ENCODE assay signal across 20 cellular contexts in the genomic region with DNA sequence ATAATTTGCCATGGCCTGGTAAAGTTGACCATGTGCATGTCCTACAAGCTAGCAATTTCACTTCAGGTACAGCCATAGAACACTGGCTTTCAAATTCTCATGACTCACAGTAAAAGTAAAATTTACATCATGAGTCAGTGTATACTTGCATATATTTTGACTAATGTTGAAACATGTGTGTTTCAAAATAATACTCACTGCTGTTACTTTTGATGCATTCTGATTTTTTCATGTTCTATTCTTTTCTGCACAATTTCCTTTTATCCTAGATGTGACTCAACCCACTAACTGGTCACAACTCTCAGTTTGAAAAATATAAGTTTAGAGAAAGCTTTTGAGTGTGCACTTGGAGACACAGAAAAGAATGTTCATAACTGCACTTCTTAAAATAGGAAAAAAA.
DNase-seq lines count a peak whose midpoint lies in the region; ATAC-seq, FAIRE-seq and TF ChIP-seq lines count a peak whose summit lies in the region.
"Had no signal": no experiment of that assay in that cellular context is flagged by ENCODE, and none has a peak within 500 bp of the region (broad histone marks: within the 10 kb centered on the region; RNA-seq: fewer than 3 reads in every experiment).

No MANE protein-coding gene starts in this region.

- TF ChIP-seq CTCF in MCF 10A (IDR thresholded peaks at IDR 0.05; ENCODE audit: unreplicated experiment), result no peak
- no peak for TF ChIP-seq CTCF in mammary epithelial cell (conservative IDR thresholded peaks at IDR 0.05 in 1 of 2, IDR thresholded peaks at IDR 0.05 in 1 of 2; ENCODE audit: extremely low read depth in 1 of 2, insufficient read depth in 1 of 2, low read depth in 1 of 2, low read length in 2 of 2)
- no peak for TF ChIP-seq CTCF in D721Med (IDR thresholded peaks at IDR 0.05; ENCODE audit: insufficient read depth, missing control alignments)

- no peaks in the 10 kb centered on the region for H3K9me3 Mint-ChIP-seq in MCF 10A (ENCODE audit: unreplicated experiment)
- no peaks in the 10 kb centered on the region for H3K9me3 Mint-ChIP-seq in activated T-helper 17 cell treated with anti-CD3 and anti-CD28 coated beads, Interleukin-2, amount 50 U/mL, for 72 hours
- H3K9me3 Mint-ChIP-seq: CD4-positive, alpha-beta T cell; GM23338 had no signal

- no peaks in the 10 kb centered on the region for H3K27me3 Mint-ChIP-seq in MCF 10A (ENCODE audit: insufficient read depth, unreplicated experiment)
- H3K27me3 Mint-ChIP-seq in activated T-helper 17 cell treated with anti-CD3 and anti-CD28 coated beads, Interleukin-2, amount 50 U/mL, for 72 hours, result no peaks in the 10 kb centered on the region
- H3K27me3 Mint-ChIP-seq: B cell; CD4-positive, alpha-beta T cell had no signal

- DNase-seq in MCF 10A (ENCODE audit: unreplicated experiment), result peak; percentile 18
- no peak for DNase-seq in mammary epithelial cell
- DNase-seq in superior temporal gyrus (ENCODE audit: extremely low spot score), result peak; percentile 5
- DNase-seq in T1000 (lab: John Stamatoyannopoulos, UW), result no peak
- no peak for DNase-seq in stimulated activated naive CD4-positive, alpha-beta T cell treated with Interleukin-2 at 50 U/mL for 16 hours (lab: John Stamatoyannopoulos, UW)
- no peak for DNase-seq in D721Med (ENCODE audit: insufficient read length, low spot score)
- DNase-seq: C1 segment of cervical spinal cord; CD4-positive, alpha-beta T cell; DMS153; DMS79 treated with DMSO at 0.1 percent for 48 hours; EL; H7 had no signal

- H3K4me1 Mint-ChIP-seq in MCF 10A (ENCODE audit: insufficient read depth, unreplicated experiment), result no peaks in the 10 kb centered on the region
- H3K4me1 Mint-ChIP-seq in activated T-helper 17 cell treated with anti-CD3 and anti-CD28 coated beads, Interleukin-2, amount 50 U/mL, for 72 hours, result no peaks in the 10 kb centered on the region
- H3K4me1 Mint-ChIP-seq: B cell had no signal

- BruUV-seq in MCF 10A (replicated peaks; lab: Mats Ljungman, UMichigan) (no TSS peak), mammary epithelial cell (replicated peaks; lab: Mats Ljungman, UMichigan) (no TSS peak)

- POLR2A ChIA-PET in MCF 10A (lab: Yijun Ruan, JAX), result interaction anchor here (0.6 to 0.9 kb wide), 3 partner anchors 9 to 1348 kb away, joined by 3 to 5 read pairs (median 3); no protein-coding TSS in a partner anchor

- no peak overlapping the region for H2AFZ ChIP-seq in mammary epithelial cell (ENCODE audit: low read depth, low read length)
- H2AFZ ChIP-seq: GM23338 had no signal

- CTCF ChIA-PET in MCF 10A (lab: Yijun Ruan, JAX) (interaction anchor here (0.6 to 1.2 kb wide), 2 partner anchors 231 to 366 kb away, joined by 3 read pairs; partner anchors contain the start of gene FGF13), mammary epithelial cell (lab: Charles Lee; ENCODE audit: low non-redundant PET) (no interaction called here)

- no peaks in the 10 kb centered on the region for H3K27me3 ChIP-seq in mammary epithelial cell (ENCODE audit: insufficient read depth, low read length)

- H3K79me2 ChIP-seq in mammary epithelial cell (ENCODE audit: insufficient read depth, low read length), result no peaks in the 10 kb centered on the region

- no peak overlapping the region for H3K4me2 ChIP-seq in mammary epithelial cell (ENCODE audit: insufficient read depth, low read depth, low read length)
- H3K4me2 ChIP-seq: GM23338 had no signal

- H3K4me1 ChIP-seq in mammary epithelial cell (ENCODE audit: insufficient read depth, low read length), result no peaks in the 10 kb centered on the region

- peaks cover 2% of the 10 kb centered on the region for H3K9me3 ChIP-seq in mammary epithelial cell (replicated peaks; ENCODE audit: insufficient read depth, low read length)

- H3K9ac ChIP-seq in mammary epithelial cell (ENCODE audit: insufficient read depth, low read length), result no peak overlapping the region

- FAIRE-seq in D721Med (lab: Jason Lieb, UNC), result no peak
- FAIRE-seq: A204.1, G401.6, GM12891 had no signal

- no peak overlapping the region for H3K27ac Mint-ChIP-seq in MCF 10A (ENCODE audit: low read depth, unreplicated experiment)
- no peak overlapping the region for H3K27ac Mint-ChIP-seq in activated T-helper 17 cell treated with anti-CD3 and anti-CD28 coated beads, Interleukin-2, amount 50 U/mL, for 72 hours
- H3K27ac Mint-ChIP-seq: B cell; CD4-positive, alpha-beta T cell; GM23338 had no signal

- no peak overlapping the region for H3K4me3 ChIP-seq in mammary epithelial cell (replicated peaks in 1 of 3; ENCODE audit: insufficient read depth in 1 of 3, low read depth in 2 of 3, low read length in 3 of 3)
- H3K4me3 ChIP-seq: GM23338 had no signal

- H3K36me3 Mint-ChIP-seq in MCF 10A (ENCODE audit: insufficient read depth, unreplicated experiment), result no peaks in the 10 kb centered on the region
- no peaks in the 10 kb centered on the region for H3K36me3 Mint-ChIP-seq in activated T-helper 17 cell treated with anti-CD3 and anti-CD28 coated beads, Interleukin-2, amount 50 U/mL, for 72 hours (ENCODE audit: low read depth)

- ATAC-seq in HG02884 (IDR thresholded peaks at IDR 0.05; ENCODE audit: unreplicated experiment), result peak; percentile 48
- peak; percentile 16 for ATAC-seq in activated T-helper 17 cell treated with anti-CD3 and anti-CD28 coated beads, Interleukin-2, amount 50 U/mL, for 72 hours (replicated peaks)
- ATAC-seq: GM23338 had no signal

- in situ Hi-C loops in mammary epithelial cell (cut with MboI; ENCODE audit: low sequenced_read_pairs in 2 of 2), result no loop called here

- no peak overlapping the region for H3K4me3 Mint-ChIP-seq in MCF 10A (ENCODE audit: unreplicated experiment)
- no peak overlapping the region for H3K4me3 Mint-ChIP-seq in activated T-helper 17 cell treated with anti-CD3 and anti-CD28 coated beads, Interleukin-2, amount 50 U/mL, for 72 hours
- H3K4me3 Mint-ChIP-seq: B cell; CD4-positive, alpha-beta T cell; GM23338 had no signal

- H3K27ac ChIP-seq in mammary epithelial cell (ENCODE audit: insufficient read depth, low read depth, low read length), result no peak overlapping the region
- H3K27ac ChIP-seq: HL-60 had no signal

- dilution Hi-C loops in mammary epithelial cell (cut with HindIII; ENCODE audit: low sequenced_read_pairs), result no loop called here

- no peaks in the 10 kb centered on the region for H4K20me1 ChIP-seq in mammary epithelial cell (ENCODE audit: insufficient read depth, low read length)

- H3K36me3 ChIP-seq in mammary epithelial cell (ENCODE audit: insufficient read depth, low read length), result no peaks in the 10 kb centered on the region

- intact Hi-C loops in MCF 10A (cut with micrococcal nuclease) (no loop called here), mammary epithelial cell (cut with micrococcal nuclease) (no loop called here)

Comparison
In these comparisons a context has a peak if more than half of its experiments do, and no peak if none do; other contexts are left out.
1. DNase-seq: peak in MCF 10A (single experiment) and superior temporal gyrus (single experiment); none in mammary epithelial cell (single experiment), T1000 (single experiment), stimulated activated naive CD4-positive, alpha-beta T cell treated with Interleukin-2 at 50 U/mL for 16 hours (single experiment) and D721Med (single experiment).